Comparison of ENCODE assay signal across 8 cellular contexts in genomic region chr3:108036984-108037741, GRCh38.
DNase-seq lines count a peak whose midpoint lies in the region; ATAC-seq and TF ChIP-seq lines count a peak whose summit lies in the region.

No MANE protein-coding gene starts in this region.

- H3K4me3 Mint-ChIP-seq in stimulated activated effector memory CD8-positive, alpha-beta T cell treated with anti-CD3 and anti-CD28 coated beads, Interleukin-12 subunit alpha, Interleukin-12 subunit beta, amount 100 ng/mL, for 72 hours, result no peak overlapping the region

- ATAC-seq in HG02870 (IDR thresholded peaks at IDR 0.05; ENCODE audit: unreplicated experiment), result peak; percentile 73
- ATAC-seq in stimulated activated effector memory CD8-positive, alpha-beta T cell treated with anti-CD3 and anti-CD28 coated beads, Interleukin-12 subunit alpha, Interleukin-12 subunit beta, amount 100 ng/mL, for 72 hours, result no peak
- no peak for ATAC-seq in GM19324 (IDR thresholded peaks at IDR 0.05; ENCODE audit: low FRiP score, unreplicated experiment)
- no peak for ATAC-seq in GM18520 (IDR thresholded peaks at IDR 0.05; ENCODE audit: unreplicated experiment)

- H3K4me1 Mint-ChIP-seq in stimulated activated effector memory CD8-positive, alpha-beta T cell treated with anti-CD3 and anti-CD28 coated beads, Interleukin-12 subunit alpha, Interleukin-12 subunit beta, amount 100 ng/mL, for 72 hours, result peaks cover 16% of the 10 kb centered on the region

- peaks cover 70% of the 10 kb centered on the region for H3K36me3 Mint-ChIP-seq in stimulated activated effector memory CD8-positive, alpha-beta T cell treated with anti-CD3 and anti-CD28 coated beads, Interleukin-12 subunit alpha, Interleukin-12 subunit beta, amount 100 ng/mL, for 72 hours

- peak overlapping the region; percentile 68 for H3K27ac Mint-ChIP-seq in stimulated activated effector memory CD8-positive, alpha-beta T cell treated with anti-CD3 and anti-CD28 coated beads, Interleukin-12 subunit alpha, Interleukin-12 subunit beta, amount 100 ng/mL, for 72 hours

- H3K4me3 ChIP-seq in astrocyte of the spinal cord (ENCODE audit: low read depth, low read length), result no peak overlapping the region

- peak; percentile 51 for DNase-seq in NCI-H82 (lab: John Stamatoyannopoulos, UW)
- no peak for DNase-seq in NCI-H82 treated with DMSO at 0.1 percent for 48 hours (lab: John Stamatoyannopoulos, UW; ENCODE audit: unreplicated experiment)
- DNase-seq in astrocyte of the spinal cord (ENCODE audit: low read depth, low spot score), result peak; percentile 9
- DNase-seq in stimulated activated effector memory CD8-positive, alpha-beta T cell treated with anti-CD3 and anti-CD28 coated beads, Interleukin-12 subunit alpha, Interleukin-12 subunit beta, amount 100 ng/mL, for 72 hours (ENCODE audit: low spot score in 2 of 2), result no peak
- no peak for DNase-seq in cerebellar nuclear complex (lab: John Stamatoyannopoulos, UW)

- in situ Hi-C loops in astrocyte of the spinal cord (cut with HindIII; ENCODE audit: low sequenced_read_pairs), result no loop called here

- H3K9me3 Mint-ChIP-seq in stimulated activated effector memory CD8-positive, alpha-beta T cell treated with anti-CD3 and anti-CD28 coated beads, Interleukin-12 subunit alpha, Interleukin-12 subunit beta, amount 100 ng/mL, for 72 hours, result no peaks in the 10 kb centered on the region

- no peak for TF ChIP-seq CTCF in astrocyte of the spinal cord (IDR thresholded peaks at IDR 0.05; ENCODE audit: low read depth, low read length)

Comparison
In these comparisons a context has a peak if more than half of its experiments do, and no peak if none do; other contexts are left out.
1. DNase-seq: peak in NCI-H82 (single experiment) and astrocyte of the spinal cord (single experiment); none in NCI-H82 treated with DMSO at 0.1 percent for 48 hours (single experiment), stimulated activated effector memory CD8-positive, alpha-beta T cell treated with anti-CD3 and anti-CD28 coated beads, Interleukin-12 subunit alpha, Interleukin-12 subunit beta, amount 100 ng/mL, for 72 hours (0 of 2) and cerebellar nuclear complex (0 of 2).